In genomic region chr2:160033732-160034392, GRCh38 we compare ENCODE assay signal across 2 cellular contexts.
TF ChIP-seq lines count a peak whose summit lies in the region.

No MANE protein-coding gene starts in this region.

TF ChIP-seq in HEK293, 187 proteins besides CTCF, POLR2A, EP300 and RAD21:
- TF ChIP-seq WT1 (tag by site-specific recombination; IDR thresholded peaks at IDR 0.05): peak; percentile 55
- TF ChIP-seq ZNF157 (tag by site-specific recombination; IDR thresholded peaks at IDR 0.05): no peak
- TF ChIP-seq ZNF335 (tag by site-specific recombination; conservative IDR thresholded peaks at IDR 0.05): peak; percentile 53
- TF ChIP-seq ZNF664 (tag by site-specific recombination; IDR thresholded peaks at IDR 0.05): 0 out of 2 replicates have a peak, but pooled peaks have one; percentile 40
- peak; percentile 25; the same call in 1 of the 2 replicates for TF ChIP-seq ZNF629 (tag by site-specific recombination; IDR thresholded peaks at IDR 0.05)
- TF ChIP-seq ZNF239 (tag by site-specific recombination; IDR thresholded peaks at IDR 0.05): peak; percentile 88

TF ChIP-seq in K562, 482 proteins besides CTCF, POLR2A, EP300 and RAD21:
- TF ChIP-seq ZNF239 (CRISPR knock-in tag; IDR thresholded peaks at IDR 0.05): peak; percentile 85
- TF ChIP-seq, protein P1, sequence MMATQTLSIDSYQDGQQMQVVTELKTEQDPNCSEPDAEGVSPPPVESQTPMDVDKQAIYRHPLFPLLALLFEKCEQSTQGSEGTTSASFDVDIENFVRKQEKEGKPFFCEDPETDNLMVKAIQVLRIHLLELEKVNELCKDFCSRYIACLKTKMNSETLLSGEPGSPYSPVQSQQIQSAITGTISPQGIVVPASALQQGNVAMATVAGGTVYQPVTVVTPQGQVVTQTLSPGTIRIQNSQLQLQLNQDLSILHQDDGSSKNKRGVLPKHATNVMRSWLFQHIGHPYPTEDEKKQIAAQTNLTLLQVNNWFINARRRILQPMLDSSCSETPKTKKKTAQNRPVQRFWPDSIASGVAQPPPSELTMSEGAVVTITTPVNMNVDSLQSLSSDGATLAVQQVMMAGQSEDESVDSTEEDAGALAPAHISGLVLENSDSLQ (IDR thresholded peaks at IDR 0.05): peak; percentile 76
- TF ChIP-seq, protein P2, sequence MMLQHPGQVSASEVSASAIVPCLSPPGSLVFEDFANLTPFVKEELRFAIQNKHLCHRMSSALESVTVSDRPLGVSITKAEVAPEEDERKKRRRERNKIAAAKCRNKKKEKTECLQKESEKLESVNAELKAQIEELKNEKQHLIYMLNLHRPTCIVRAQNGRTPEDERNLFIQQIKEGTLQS (IDR thresholded peaks at IDR 0.05): no peak
- TF ChIP-seq, protein P2 (CRISPR knock-in tag; conservative IDR thresholded peaks at IDR 0.05): no peak
